11 cellular contexts compared by ENCODE assay signal in the genomic region with DNA sequence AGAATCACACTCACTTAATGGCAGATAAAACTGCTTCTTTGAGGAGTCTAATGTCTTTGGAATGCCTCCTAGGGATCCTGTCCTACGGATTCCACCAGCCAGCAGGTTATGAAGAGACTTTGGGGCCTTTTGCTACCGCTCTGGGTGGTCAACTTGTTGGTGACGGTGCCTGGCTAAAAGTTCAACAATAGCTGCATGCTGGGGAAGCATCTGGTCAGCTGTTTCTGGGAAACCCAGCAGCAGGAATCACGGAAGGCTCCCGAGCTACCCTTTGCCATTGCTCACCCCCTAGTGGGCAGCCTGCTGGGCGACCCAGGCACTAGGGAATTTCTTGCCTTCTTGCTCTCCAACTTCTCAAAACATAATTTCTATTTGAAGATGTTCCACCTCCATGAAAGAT.
DNase-seq lines count a peak whose midpoint lies in the region; ATAC-seq, FAIRE-seq and TF ChIP-seq lines count a peak whose summit lies in the region.
"Had no signal": no experiment of that assay in that cellular context is flagged by ENCODE, and none has a peak within 500 bp of the region (broad histone marks: within the 10 kb centered on the region; RNA-seq: fewer than 3 reads in every experiment).

No MANE protein-coding gene starts in this region.

- no peaks in the 10 kb centered on the region for H3K9me2 ChIP-seq in PC-3 (replicated peaks; ENCODE audit: low read length)

- H4K20me1 ChIP-seq in PC-3 (ENCODE audit: low read length): no peaks in the 10 kb centered on the region

- H3K36me3 ChIP-seq in H7 (replicated peaks; ENCODE audit: control insufficient read depth, insufficient read depth, low read length) (no peaks in the 10 kb centered on the region), PC-3 (ENCODE audit: low read depth, low read length) (no peaks in the 10 kb centered on the region), pancreas (no peaks in the 10 kb centered on the region)
- H3K36me3 ChIP-seq: esophagus muscularis mucosa, tibial artery had no signal

- peak; percentile 6 for DNase-seq in H7
- peak; percentile 29 for DNase-seq in PC-3
- no peak for DNase-seq in fibroblast of pulmonary artery (ENCODE audit: low read depth)
- peak in 3 of 6 donors; percentile 9 to 30 (median 10) for DNase-seq in pancreas
- DNase-seq in GM12891 (ENCODE audit: insufficient read length, low spot score): no peak
- DNase-seq in AG08395 (ENCODE audit: low spot score): no peak
- DNase-seq: NCI-H187, tibial artery had no signal

- intact Hi-C loops in PC-3 (cut with micrococcal nuclease): no loop called here
- intact Hi-C loops in pancreas (cut with DNase I): no loop called here

- no peak for ATAC-seq in PC-3
- ATAC-seq in pancreas: peak; percentile 44 to 88 (median 64)
- ATAC-seq in GM19463 (IDR thresholded peaks at IDR 0.05; ENCODE audit: unreplicated experiment): no peak
- no peak for ATAC-seq in GM19035 (IDR thresholded peaks at IDR 0.05; ENCODE audit: unreplicated experiment)

- BruUV-seq in PC-3 (replicated peaks; lab: Mats Ljungman, UMichigan): no TSS peak

- no peak overlapping the region for H3K4me3 ChIP-seq in H7 (ENCODE audit: insufficient read depth, low read depth, low read length)
- no peak overlapping the region for H3K4me3 ChIP-seq in PC-3 (ENCODE audit: low read length)
- no peak overlapping the region for H3K4me3 ChIP-seq in fibroblast of pulmonary artery (replicated peaks; ENCODE audit: low read depth, low read length)
- H3K4me3 ChIP-seq in pancreas: no peak overlapping the region
- H3K4me3 ChIP-seq: esophagus muscularis mucosa, tibial artery had no signal

- H3K9ac ChIP-seq in PC-3 (ENCODE audit: low read length): no peak overlapping the region

- H3K4me1 ChIP-seq in PC-3 (ENCODE audit: insufficient read depth, low read length) (no peaks in the 10 kb centered on the region), pancreas (no peaks in the 10 kb centered on the region)
- H3K4me1 ChIP-seq: esophagus muscularis mucosa had no signal

- H3K4me2 ChIP-seq in PC-3 (ENCODE audit: low read length): no peak overlapping the region

- POLR2A ChIA-PET in PC-3 (lab: Charles Lee; ENCODE audit: unreplicated experiment): no interaction called here

- no peaks in the 10 kb centered on the region for H3K79me2 ChIP-seq in PC-3 (ENCODE audit: low read length)

- no peaks in the 10 kb centered on the region for H3F3A ChIP-seq in PC-3 (ENCODE audit: low read length, unreplicated experiment)

- H3K9me3 ChIP-seq in PC-3 (ENCODE audit: low read length) (no peaks in the 10 kb centered on the region), pancreas (no peaks in the 10 kb centered on the region)
- H3K9me3 ChIP-seq: esophagus muscularis mucosa, tibial artery had no signal

- FAIRE-seq in pancreas (lab: Jason Lieb, UNC) (no peak), GM12891 (lab: Jason Lieb, UNC) (no peak)

- no peak for TF ChIP-seq POLR2A in GM12891 (IDR thresholded peaks at IDR 0.05; ENCODE audit: low read depth, low read length)

- peak; percentile 48 for TF ChIP-seq CTCF in PC-3 (conservative IDR thresholded peaks at IDR 0.05; ENCODE audit: low read depth, low read length)
- TF ChIP-seq CTCF in fibroblast of pulmonary artery (IDR thresholded peaks at IDR 0.05; ENCODE audit: low read length, missing control alignments): peak; percentile 2
- peak in 2 of 4 donors; percentile 12 to 16 for TF ChIP-seq CTCF in pancreas (IDR thresholded peaks at IDR 0.05)

- H2AFZ ChIP-seq in PC-3 (ENCODE audit: low read length): no peak overlapping the region

- CTCF ChIA-PET in PC-3 (lab: Charles Lee): no interaction called here

- no peaks in the 10 kb centered on the region for H3K27me3 ChIP-seq in H7 (ENCODE audit: control insufficient read depth, insufficient read depth, low read length)
- H3K27me3 ChIP-seq in PC-3 (ENCODE audit: low read length): peaks cover 18% of the 10 kb centered on the region
- H3K27me3 ChIP-seq in pancreas: no peaks in the 10 kb centered on the region
- H3K27me3 ChIP-seq: esophagus muscularis mucosa, tibial artery had no signal

- no peak overlapping the region for H3K27ac ChIP-seq in PC-3 (ENCODE audit: low read length)
- H3K27ac ChIP-seq in pancreas: peak overlapping the region in 1 of 4 donors; percentile 25
- H3K27ac ChIP-seq: esophagus muscularis mucosa, tibial artery had no signal

- 60 to 66% methylated on average over 6 of the region's 6 CpGs for WGBS in pancreas, 2 donors

TF ChIP-seq in GM12891, 5 proteins besides CTCF, POLR2A, EP300 and RAD21:
- TF ChIP-seq PAX5 (IDR thresholded peaks at IDR 0.05; ENCODE audit: insufficient read depth, low read length, severe bottlenecking) (no peak), SPI1 (IDR thresholded peaks at IDR 0.05; ENCODE audit: low read depth, low read length) (no peak), TAF1 (IDR thresholded peaks at IDR 0.05; ENCODE audit: low read depth, low read length) (no peak), POU2F2 (IDR thresholded peaks at IDR 0.05; ENCODE audit: low read depth, low read length) (no peak), POLR2AphosphoS5 (IDR thresholded peaks at IDR 0.05; ENCODE audit: low read depth, low read length) (no peak)

Comparison
In these comparisons a context has a peak if more than half of its experiments do, and no peak if none do; other contexts are left out.
1. DNase-seq: peak in H7 (single experiment) and PC-3 (single experiment); none in fibroblast of pulmonary artery (single experiment), GM12891 (single experiment) and AG08395 (single experiment).
2. ATAC-seq: peak in pancreas (4 of 4); none in PC-3 (single experiment), GM19463 (single experiment) and GM19035 (single experiment).